Comparison of ENCODE assay signal across 39 cellular contexts in the genomic region with DNA sequence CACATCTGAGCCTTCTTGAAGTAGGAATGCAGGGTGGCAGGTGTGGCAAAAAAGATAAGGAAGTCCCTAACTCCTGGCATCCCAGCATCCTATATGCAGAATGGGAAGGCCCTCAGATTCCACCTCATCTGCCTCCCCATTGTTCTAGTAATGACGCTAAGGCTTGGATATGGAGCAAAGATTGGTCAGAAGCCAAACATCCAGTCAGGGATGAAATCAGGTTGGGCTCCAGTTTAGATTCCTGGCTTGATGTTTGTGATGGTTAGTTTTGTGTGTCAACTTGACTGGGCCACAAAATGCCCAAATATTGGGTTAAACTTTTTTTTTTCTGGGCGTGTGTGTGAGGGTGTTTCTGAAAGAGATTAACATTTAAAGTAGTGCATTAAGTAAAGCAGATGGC. TPM values are rescaled to one million over a fixed set of nuclear protein-coding genes. Genes with fewer than 3 reads are reported as not detected.
"Had no signal": no experiment of that assay in that cellular context is flagged by ENCODE, and none has a peak within 500 bp of the region (broad histone marks: within the 10 kb centered on the region; RNA-seq: fewer than 3 reads in every experiment).

No MANE protein-coding gene starts in this region.

- H3K27ac ChIP-seq: adrenal gland, body of pancreas, cardiac muscle cell, colonic mucosa, dorsolateral prefrontal cortex, esophagus muscularis mucosa, foreskin keratinocyte, gastrocnemius medialis, heart left ventricle, WERI-Rb-1 had no signal

- H3K4me1 ChIP-seq: adrenal gland, body of pancreas, colonic mucosa, esophagus muscularis mucosa, gastrocnemius medialis, heart left ventricle had no signal

- H3K36me3 Mint-ChIP-seq: activated CD8-positive, alpha-beta memory T cell treated with anti-CD3 and anti-CD28 coated beads, Interleukin-2, amount 10 ng/mL, durations not matched to agents 7 days and 5 days; activated naive CD4-positive, alpha-beta T cell treated with anti-CD3 and anti-CD28 coated beads, Interleukin-2, amount 50 U/mL, for 24 hours; activated naive CD8-positive, alpha-beta T cell treated with anti-CD3 and anti-CD28 coated beads for 36 hours had no signal

- H3K27me3 Mint-ChIP-seq: activated B cell treated with CpG ODN at 0.5 μM for 24 hours; activated CD8-positive, alpha-beta memory T cell treated with anti-CD3 and anti-CD28 coated beads, Interleukin-2, amount 10 ng/mL, durations not matched to agents 7 days and 5 days; activated naive CD8-positive, alpha-beta T cell treated with anti-CD3 and anti-CD28 coated beads, Interleukin-2, amount 50 U/mL, for 24 hours; T-helper 17 cell had no signal

- H3K4me1 Mint-ChIP-seq: activated B cell treated with CpG ODN at 0.5 μM for 24 hours; activated CD8-positive, alpha-beta memory T cell treated with anti-CD3 and anti-CD28 coated beads, Interleukin-2, amount 10 ng/mL, durations not matched to agents 7 days and 5 days; activated naive CD4-positive, alpha-beta T cell treated with anti-CD3 and anti-CD28 coated beads, Interleukin-2, amount 50 U/mL, for 24 hours; activated naive CD8-positive, alpha-beta T cell treated with anti-CD3 and anti-CD28 coated beads for 36 hours; activated naive CD8-positive, alpha-beta T cell treated with anti-CD3 and anti-CD28 coated beads, Interleukin-2, amount 50 U/mL, for 24 hours; T-helper 17 cell had no signal

- H3K9me3 Mint-ChIP-seq: activated B cell treated with CpG ODN at 0.5 μM for 24 hours; activated naive CD4-positive, alpha-beta T cell treated with anti-CD3 and anti-CD28 coated beads for 36 hours; activated naive CD4-positive, alpha-beta T cell treated with anti-CD3 and anti-CD28 coated beads, Interleukin-2, amount 50 U/mL, for 24 hours; activated T-helper 1 cell treated with anti-CD3 and anti-CD28 coated beads, Interleukin-12 subunit alpha, Interleukin-12 subunit beta, Interleukin-2, Interleukin-4 antibody, amounts not matched to agents 30 ng/mL and 10 ng/mL and 1 ng/mL, durations not matched to agents 14 hours and 24 hours and 36 hours; activated T-helper 2 cell treated with anti-CD3 and anti-CD28 coated beads, Interferon-gamma antibody, Interleukin-2, Interleukin-4, amounts not matched to agents 10 μg/mL and 5 μg/mL and 100 μg/mL, durations not matched to agents 14 hours and 24 hours and 36 hours; T-helper 2 cell treated with Interferon-gamma antibody and Interleukin-4, amounts not matched to agents 5 μg/mL and 100 μg/mL, for 36 hours had no signal

- DNase-seq: activated B cell treated with CpG ODN at 0.5 μM for 24 hours; activated CD4-positive, alpha-beta T cell treated with anti-CD3 and anti-CD28 coated beads for 48 hours; activated CD4-positive, alpha-beta T cell treated with anti-CD3 and anti-CD28 coated beads, Interleukin-2, amount 50 U/mL, for 1 hour; activated CD4-positive, alpha-beta T cell treated with anti-CD3 and anti-CD28 coated beads, Interleukin-2, amount 50 U/mL, for 48 hours; activated CD8-positive, alpha-beta memory T cell treated with anti-CD3 and anti-CD28 coated beads, Interleukin-2, amount 10 ng/mL, durations not matched to agents 7 days and 5 days; activated CD8-positive, alpha-beta memory T cell treated with anti-CD3 and anti-CD28 coated beads, Interleukin-2, amount 50 U/mL, for 4 hours; activated CD8-positive, alpha-beta T cell treated with anti-CD3 and anti-CD28 coated beads, Interleukin-2, amount 10 ng/mL, durations not matched to agents 7 days and 5 days; activated effector memory CD4-positive, alpha-beta T cell treated with anti-CD3 and anti-CD28 coated beads, Interleukin-2, amount 50 U/mL, for 16 hours; activated naive CD4-positive, alpha-beta T cell treated with anti-CD3 and anti-CD28 coated beads for 36 hours; activated naive CD8-positive, alpha-beta T cell treated with anti-CD3 and anti-CD28 coated beads for 36 hours; activated naive CD8-positive, alpha-beta T cell treated with anti-CD3 and anti-CD28 coated beads, Interleukin-2, amount 50 U/mL, for 24 hours; activated T-cell treated with anti-CD3 and anti-CD28 coated beads, Interleukin-2, amount 50 U/mL, for 1 hour; activated T-cell treated with anti-CD3 and anti-CD28 coated beads, Interleukin-2, amount 50 U/mL, for 48 hours; adrenal gland; amygdala; aorta; body of pancreas; central memory CD4-positive, alpha-beta T cell; cerebellar nuclear complex; colonic mucosa; dorsolateral prefrontal cortex; effector memory CD4-positive, alpha-beta T cell; erythroblast; foreskin keratinocyte; gastrocnemius medialis; glutamatergic neuron; heart left ventricle; T-helper 1 cell; T-helper 17 cell; T1000; WERI-Rb-1 had no signal

- H3K4me3 ChIP-seq: adrenal gland, body of pancreas, cardiac muscle cell, colonic mucosa, dorsolateral prefrontal cortex, esophagus muscularis mucosa, gastrocnemius medialis, heart left ventricle had no signal

- H3K4me3 Mint-ChIP-seq: activated B cell treated with CpG ODN at 0.5 μM for 24 hours; activated CD8-positive, alpha-beta memory T cell treated with anti-CD3 and anti-CD28 coated beads, Interleukin-2, amount 10 ng/mL, durations not matched to agents 7 days and 5 days; activated CD8-positive, alpha-beta T cell treated with anti-CD3 and anti-CD28 coated beads, Interleukin-2, amount 10 ng/mL, durations not matched to agents 7 days and 5 days; activated naive CD4-positive, alpha-beta T cell treated with anti-CD3 and anti-CD28 coated beads for 36 hours; activated naive CD4-positive, alpha-beta T cell treated with anti-CD3 and anti-CD28 coated beads, Interleukin-2, amount 50 U/mL, for 24 hours; activated naive CD8-positive, alpha-beta T cell treated with anti-CD3 and anti-CD28 coated beads for 36 hours; activated naive CD8-positive, alpha-beta T cell treated with anti-CD3 and anti-CD28 coated beads, Interleukin-2, amount 50 U/mL, for 24 hours; activated T-helper 1 cell treated with anti-CD3 and anti-CD28 coated beads, Interleukin-12 subunit alpha, Interleukin-12 subunit beta, Interleukin-2, Interleukin-4 antibody, amounts not matched to agents 30 ng/mL and 10 ng/mL and 1 ng/mL, durations not matched to agents 14 hours and 24 hours and 36 hours; T-helper 17 cell; T-helper 2 cell treated with Interferon-gamma antibody and Interleukin-4, amounts not matched to agents 5 μg/mL and 100 μg/mL, for 36 hours had no signal

- ATAC-seq: activated CD4-positive, CD25-positive, alpha-beta regulatory T cell treated with anti-CD3 and anti-CD28 coated beads, Interleukin-2, amount 50 U/mL, for 24 hours; activated CD8-positive, alpha-beta memory T cell treated with anti-CD3 and anti-CD28 coated beads, Interleukin-2, amount 10 ng/mL, durations not matched to agents 7 days and 5 days; activated CD8-positive, alpha-beta T cell treated with anti-CD3 and anti-CD28 coated beads, Interleukin-2, amount 10 ng/mL, durations not matched to agents 7 days and 5 days; activated naive CD8-positive, alpha-beta T cell treated with anti-CD3 and anti-CD28 coated beads, Interleukin-2, amount 50 U/mL, for 24 hours; body of pancreas; foreskin keratinocyte; gastrocnemius medialis; heart left ventricle; T-helper 17 cell had no signal

- H3K36me3 ChIP-seq: adrenal gland, cardiac muscle cell, colonic mucosa, esophagus muscularis mucosa, gastrocnemius medialis, heart left ventricle, WERI-Rb-1 had no signal

- H3K27ac Mint-ChIP-seq: activated B cell treated with CpG ODN at 0.5 μM for 24 hours; activated CD8-positive, alpha-beta memory T cell treated with anti-CD3 and anti-CD28 coated beads, Interleukin-2, amount 10 ng/mL, durations not matched to agents 7 days and 5 days; activated CD8-positive, alpha-beta T cell treated with anti-CD3 and anti-CD28 coated beads, Interleukin-2, amount 10 ng/mL, durations not matched to agents 7 days and 5 days; activated naive CD4-positive, alpha-beta T cell treated with anti-CD3 and anti-CD28 coated beads for 36 hours; activated naive CD4-positive, alpha-beta T cell treated with anti-CD3 and anti-CD28 coated beads, Interleukin-2, amount 50 U/mL, for 24 hours; activated naive CD8-positive, alpha-beta T cell treated with anti-CD3 and anti-CD28 coated beads for 36 hours; activated naive CD8-positive, alpha-beta T cell treated with anti-CD3 and anti-CD28 coated beads, Interleukin-2, amount 50 U/mL, for 24 hours; activated T-helper 1 cell treated with anti-CD3 and anti-CD28 coated beads, Interleukin-12 subunit alpha, Interleukin-12 subunit beta, Interleukin-2, Interleukin-4 antibody, amounts not matched to agents 30 ng/mL and 10 ng/mL and 1 ng/mL, durations not matched to agents 14 hours and 24 hours and 36 hours; activated T-helper 2 cell treated with anti-CD3 and anti-CD28 coated beads, Interferon-gamma antibody, Interleukin-2, Interleukin-4, amounts not matched to agents 10 μg/mL and 5 μg/mL and 100 μg/mL, durations not matched to agents 14 hours and 24 hours and 36 hours; T-helper 17 cell; T-helper 2 cell treated with Interferon-gamma antibody and Interleukin-4, amounts not matched to agents 5 μg/mL and 100 μg/mL, for 36 hours had no signal

- H3K27me3 ChIP-seq: adrenal gland, body of pancreas, cardiac muscle cell, colonic mucosa, esophagus muscularis mucosa, foreskin keratinocyte, gastrocnemius medialis, heart left ventricle had no signal

- H3K9me3 ChIP-seq: adrenal gland, body of pancreas, colonic mucosa, gastrocnemius medialis, heart left ventricle had no signal

RNA-seq across cellular contexts. Expression of a gene that starts 39.6 kb away (rescaled TPM):
- total RNA-seq: activated B cell treated with CpG ODN at 0.5 μM for 24 hours; activated CD8-positive, alpha-beta memory T cell treated with anti-CD3 and anti-CD28 coated beads for 36 hours; activated CD8-positive, alpha-beta memory T cell treated with anti-CD3 and anti-CD28 coated beads, Interleukin-2, amount 10 ng/mL, durations not matched to agents 7 days and 5 days; activated CD8-positive, alpha-beta T cell treated with anti-CD3 and anti-CD28 coated beads, Interleukin-2, amount 10 ng/mL, durations not matched to agents 7 days and 5 days; activated naive CD4-positive, alpha-beta T cell treated with anti-CD3 and anti-CD28 coated beads for 36 hours; activated naive CD8-positive, alpha-beta T cell treated with anti-CD3 and anti-CD28 coated beads for 36 hours; activated T-helper 1 cell treated with anti-CD3 and anti-CD28 coated beads, Interleukin-12 subunit alpha, Interleukin-12 subunit beta, Interleukin-2, Interleukin-4 antibody, amounts not matched to agents 30 ng/mL and 10 ng/mL and 1 ng/mL, durations not matched to agents 14 hours and 24 hours and 36 hours; activated T-helper 2 cell treated with anti-CD3 and anti-CD28 coated beads, Interferon-gamma antibody, Interleukin-2, Interleukin-4, amounts not matched to agents 10 μg/mL and 5 μg/mL and 100 μg/mL, durations not matched to agents 14 hours and 24 hours and 36 hours; adrenal gland; aorta; body of pancreas; cardiac muscle cell; colonic mucosa; dorsolateral prefrontal cortex; esophagus muscularis mucosa; foreskin keratinocyte; gastrocnemius medialis; heart left ventricle; T-helper 17 cell had no signal
- polyA plus RNA-seq: adrenal gland, aorta, cardiac muscle cell, foreskin keratinocyte, heart left ventricle had no signal
